Comparison of ENCODE assay signal across 8 cellular contexts in the genomic region with DNA sequence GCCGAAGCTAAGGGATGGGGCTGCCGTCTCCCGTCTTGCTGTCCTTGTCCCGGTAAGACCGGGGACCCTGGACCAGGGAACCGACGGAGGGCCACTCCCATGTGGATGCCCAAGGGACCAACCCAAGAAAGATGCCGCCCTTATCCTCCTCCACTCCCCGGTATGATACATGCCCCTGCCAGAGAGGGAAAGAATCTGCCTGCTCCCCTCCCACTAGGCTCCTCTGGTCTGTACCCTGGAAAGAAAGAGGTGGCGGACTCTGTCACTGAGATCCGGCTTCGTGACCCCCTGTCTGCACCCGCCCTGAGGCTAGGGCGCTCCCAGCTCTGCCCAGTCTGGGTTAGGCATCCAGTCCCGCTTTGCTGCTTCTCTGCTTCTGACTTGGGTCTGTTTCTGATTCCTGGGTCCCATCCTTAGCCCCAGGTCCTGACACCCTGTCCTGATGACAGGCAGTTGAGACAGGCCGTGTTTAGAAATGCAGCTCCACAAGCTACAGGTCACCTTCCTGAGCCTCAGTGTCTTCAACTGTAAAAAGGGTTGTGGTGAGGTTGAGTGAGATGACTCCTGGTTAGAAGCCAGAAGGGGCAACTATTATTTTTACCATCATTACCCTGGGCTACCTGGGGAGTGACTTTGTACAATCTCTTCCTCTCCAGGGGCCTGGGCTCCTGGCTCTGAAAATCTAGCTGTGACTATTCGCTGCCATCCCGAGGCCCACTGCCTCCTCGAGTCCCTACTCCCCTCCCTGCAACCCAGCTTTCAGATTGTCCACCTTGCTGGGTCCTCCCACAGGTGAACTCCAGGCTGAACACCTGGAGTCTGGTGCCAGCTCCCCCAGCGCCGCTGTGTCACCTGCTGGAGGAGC. TPM values are rescaled to one million over a fixed set of nuclear protein-coding genes. Genes with fewer than 3 reads are reported as not detected.
A peak's percentile ranks its signal among the peaks of the same experiment; 100 is the strongest.
DNase-seq lines count a peak whose midpoint lies in the region; ATAC-seq and TF ChIP-seq lines count a peak whose summit lies in the region.

No MANE protein-coding gene starts in this region.

- peak overlapping the region; percentile 19 for H3K4me3 ChIP-seq in CD4-positive, CD25-positive, alpha-beta regulatory T cell (ENCODE audit: low read depth, low read length)
- peak overlapping the region; percentile 51 for H3K4me3 ChIP-seq in HL-60 (replicated peaks; ENCODE audit: insufficient read depth, low read length)
- peak overlapping the region; percentile 89 for H3K4me3 ChIP-seq in thoracic aorta

- H3K36me3 ChIP-seq in CD4-positive, CD25-positive, alpha-beta regulatory T cell (ENCODE audit: control insufficient read depth, insufficient read depth, low read length): peaks cover 4% of the 10 kb centered on the region
- no peaks in the 10 kb centered on the region for H3K36me3 ChIP-seq in thoracic aorta

- POLR2A ChIA-PET in activated naive CD8-positive, alpha-beta T cell treated with anti-CD3 and anti-CD28 coated beads, Interleukin-2, amount 10 ng/mL, durations not matched to agents 7 days and 5 days (lab: Charles Lee): interaction anchor here (1.2 to 2.5 kb wide), 9 partner anchors 19 to 64 kb away, joined by 3 to 34 read pairs (median 8); a partner anchor contains a TSS

- H3K4me3 Mint-ChIP-seq in CD4-positive, CD25-positive, alpha-beta regulatory T cell: peak overlapping the region; percentile 76 to 94 (median 92)
- H3K4me3 Mint-ChIP-seq in activated naive CD8-positive, alpha-beta T cell treated with anti-CD3 and anti-CD28 coated beads, Interleukin-2, amount 10 ng/mL, durations not matched to agents 7 days and 5 days: peak overlapping the region; percentile 85

- peaks cover 15% of the 10 kb centered on the region for H3K4me1 ChIP-seq in CD4-positive, CD25-positive, alpha-beta regulatory T cell (ENCODE audit: control insufficient read depth, insufficient read depth, low read length, poor library complexity, severe bottlenecking)
- H3K4me1 ChIP-seq in thoracic aorta (ENCODE audit: control insufficient read depth in 1 of 2, low read depth in 2 of 2): peaks cover 3 to 4% of the 10 kb centered on the region in 2 donors

- TF ChIP-seq CTCF in HL-60 (IDR thresholded peaks at IDR 0.05; ENCODE audit: insufficient read depth, low read length): no peak
- TF ChIP-seq CTCF in thoracic aorta (IDR thresholded peaks at IDR 0.05): peak; percentile 5

- no peaks in the 10 kb centered on the region for H3K27me3 ChIP-seq in CD4-positive, CD25-positive, alpha-beta regulatory T cell (ENCODE audit: control insufficient read depth, insufficient read depth, low read length)
- H3K27me3 ChIP-seq in HL-60 (ENCODE audit: insufficient read depth, poor library complexity, severe bottlenecking) (no peaks in the 10 kb centered on the region), thoracic aorta (replicated peaks; ENCODE audit: insufficient read depth) (no peaks in the 10 kb centered on the region)

- no peak for ATAC-seq in CD4-positive, CD25-positive, alpha-beta regulatory T cell (ENCODE audit: low read depth in 2 of 2)
- ATAC-seq in activated naive CD8-positive, alpha-beta T cell treated with anti-CD3 and anti-CD28 coated beads, Interleukin-2, amount 10 ng/mL, durations not matched to agents 7 days and 5 days (ENCODE audit: low read depth): no peak
- ATAC-seq in thoracic aorta (ENCODE audit: insufficient number of reproducible peaks, low FRiP score, low read depth) (no peak), GM18868 (IDR thresholded peaks at IDR 0.05; ENCODE audit: unreplicated experiment) (no peak)

- H3K4me1 Mint-ChIP-seq in CD4-positive, CD25-positive, alpha-beta regulatory T cell: peaks cover 0 to 49% (median 14%) of the 10 kb centered on the region in 4 donors
- peaks cover 14% of the 10 kb centered on the region for H3K4me1 Mint-ChIP-seq in activated naive CD8-positive, alpha-beta T cell treated with anti-CD3 and anti-CD28 coated beads, Interleukin-2, amount 10 ng/mL, durations not matched to agents 7 days and 5 days

- H3K27me3 Mint-ChIP-seq in CD4-positive, CD25-positive, alpha-beta regulatory T cell: no peaks in the 10 kb centered on the region
- H3K27me3 Mint-ChIP-seq in activated naive CD8-positive, alpha-beta T cell treated with anti-CD3 and anti-CD28 coated beads, Interleukin-2, amount 10 ng/mL, durations not matched to agents 7 days and 5 days: no peaks in the 10 kb centered on the region

- H3K27ac Mint-ChIP-seq in CD4-positive, CD25-positive, alpha-beta regulatory T cell: peak overlapping the region; percentile 84 to 97 (median 95)
- H3K27ac Mint-ChIP-seq in activated naive CD8-positive, alpha-beta T cell treated with anti-CD3 and anti-CD28 coated beads, Interleukin-2, amount 10 ng/mL, durations not matched to agents 7 days and 5 days: peak overlapping the region; percentile 93

- peak overlapping the region; percentile 100 for H3K27ac ChIP-seq in CD4-positive, CD25-positive, alpha-beta regulatory T cell (ENCODE audit: insufficient read depth, low read length, poor library complexity, severe bottlenecking)
- peak overlapping the region; percentile 89 for H3K27ac ChIP-seq in HL-60 (replicated peaks)
- H3K27ac ChIP-seq in thoracic aorta: peak overlapping the region; percentile 96 to 100

- DNase-seq in CD4-positive, CD25-positive, alpha-beta regulatory T cell: no peak
- DNase-seq in HL-60 (ENCODE audit: low read depth in 1 of 2, low spot score in 1 of 2): peak in 1 of 2 experiments; percentile 75
- DNase-seq in activated naive CD8-positive, alpha-beta T cell treated with anti-CD3 and anti-CD28 coated beads, Interleukin-2, amount 10 ng/mL, durations not matched to agents 7 days and 5 days: no peak
- peak; percentile 65 for DNase-seq in kidney tubule cell (ENCODE audit: low spot score)
- no peak for DNase-seq in thoracic aorta (ENCODE audit: low spot score)
- DNase-seq in NCI-H226: no peak
- DNase-seq in activated gamma-delta T cell treated with Interleukin-2 at 50 U/mL for 16 hours: no peak

- peaks cover 0 to 5% (median 0%) of the 10 kb centered on the region in 7 donors for H3K9me3 Mint-ChIP-seq in CD4-positive, CD25-positive, alpha-beta regulatory T cell
- peaks cover 3% of the 10 kb centered on the region for H3K9me3 Mint-ChIP-seq in activated naive CD8-positive, alpha-beta T cell treated with anti-CD3 and anti-CD28 coated beads, Interleukin-2, amount 10 ng/mL, durations not matched to agents 7 days and 5 days

- peaks cover 8% of the 10 kb centered on the region for H3K36me3 Mint-ChIP-seq in CD4-positive, CD25-positive, alpha-beta regulatory T cell
- no peaks in the 10 kb centered on the region for H3K36me3 Mint-ChIP-seq in activated naive CD8-positive, alpha-beta T cell treated with anti-CD3 and anti-CD28 coated beads, Interleukin-2, amount 10 ng/mL, durations not matched to agents 7 days and 5 days

- H3K9me3 ChIP-seq in CD4-positive, CD25-positive, alpha-beta regulatory T cell (ENCODE audit: control insufficient read depth in 2 of 2, low read length in 2 of 2): peaks cover 0 to 9% of the 10 kb centered on the region in 2 experiments
- no peaks in the 10 kb centered on the region for H3K9me3 ChIP-seq in thoracic aorta

RNA-seq across cellular contexts. Expression of a gene that starts 3.7 kb away (rescaled TPM):
- total RNA-seq in CD4-positive, CD25-positive, alpha-beta regulatory T cell: 1.9 TPM
- not detected for polyA plus RNA-seq in CD4-positive, CD25-positive, alpha-beta regulatory T cell
- total RNA-seq in activated naive CD8-positive, alpha-beta T cell treated with anti-CD3 and anti-CD28 coated beads, Interleukin-2, amount 10 ng/mL, durations not matched to agents 7 days and 5 days: under 1 TPM in 1 of 2 experiments, not detected in 1; 0.26 TPM
- total RNA-seq in thoracic aorta: 1 to 10 TPM in 1 of 2 donors, not detected in 1; 1.5 TPM

RNA-seq across cellular contexts. Expression of a gene that starts 37.9 kb away (rescaled TPM):
- total RNA-seq in CD4-positive, CD25-positive, alpha-beta regulatory T cell: 589 TPM
- polyA plus RNA-seq in CD4-positive, CD25-positive, alpha-beta regulatory T cell: 100 to 1,000 TPM; 552 to 687 (median 620) TPM
- 100 to 1,000 TPM; 474 to 485 TPM for total RNA-seq in activated naive CD8-positive, alpha-beta T cell treated with anti-CD3 and anti-CD28 coated beads, Interleukin-2, amount 10 ng/mL, durations not matched to agents 7 days and 5 days
- total RNA-seq in thoracic aorta: 100 to 1,000 TPM in 1 of 2 donors, 10 to 100 TPM in 1; 91.0 to 127 TPM

Comparison
In these comparisons a context has a peak if more than half of its experiments do, and no peak if none do; other contexts are left out.
1. H3K4me3 ChIP-seq: peak in every context shown above with its lines; median percentile 89 in thoracic aorta; 51 in HL-60; 19 in CD4-positive, CD25-positive, alpha-beta regulatory T cell.